8 cellular contexts compared by ENCODE assay signal in genomic region chr3:11096266-11097135, GRCh38. TPM values are rescaled to one million over a fixed set of nuclear protein-coding genes. Genes with fewer than 3 reads are reported as not detected.
DNase-seq lines count a peak whose midpoint lies in the region; ATAC-seq and TF ChIP-seq lines count a peak whose summit lies in the region.

No MANE protein-coding gene starts in this region.

- no peak for TF ChIP-seq POLR2A in esophagus squamous epithelium (IDR thresholded peaks at IDR 0.05)

- no peaks in the 10 kb centered on the region for H3K27me3 ChIP-seq in esophagus squamous epithelium

- peaks cover 24 to 43% (median 28%) of the 10 kb centered on the region in 3 donors for H3K4me1 ChIP-seq in esophagus squamous epithelium

- WGBS in esophagus squamous epithelium, 2 donors = 9 to 13% methylated on average over 6 to 14 of the region's 23 CpGs

- DNase-seq in GM03348 (ENCODE audit: low spot score) = peak; percentile 95
- peak; percentile 98 for DNase-seq in NCI-H226
- peak; percentile 11 for DNase-seq in activated T-cell treated with anti-CD3 and anti-CD28 coated beads for 1 hour (ENCODE audit: low read depth)
- no peak for DNase-seq in esophagus squamous epithelium (lab: John Stamatoyannopoulos, UW)
- DNase-seq in myocyte (ENCODE audit: low read depth) = peak; percentile 90
- peak; percentile 51 to 74 for DNase-seq in stimulated activated CD8-positive, alpha-beta memory T cell treated with anti-CD3 and anti-CD28 coated beads, Interleukin-7, amount 100 ng/mL, for 48 hours (ENCODE audit: extremely low read depth in 1 of 2, low read depth in 1 of 2)
- no peak for DNase-seq in GM10266 (ENCODE audit: extremely low spot score)

- H3K4me3 ChIP-seq in esophagus squamous epithelium = peak overlapping the region; percentile 10 to 56 (median 31)

- H3K9me3 ChIP-seq in esophagus squamous epithelium = no peaks in the 10 kb centered on the region

- H3K27ac ChIP-seq in esophagus squamous epithelium = peak overlapping the region; percentile 75 to 87 (median 79)

- intact Hi-C loops in esophagus squamous epithelium (cut with DNase I) = no loop called here

- TF ChIP-seq CTCF in esophagus squamous epithelium (IDR thresholded peaks at IDR 0.05) = no peak
- no peak for TF ChIP-seq CTCF in GM10266 (IDR thresholded peaks at IDR 0.05; ENCODE audit: control insufficient read depth, insufficient read depth, low read depth, missing control alignments)

- no peaks in the 10 kb centered on the region for H3K36me3 ChIP-seq in esophagus squamous epithelium

- no peak for ATAC-seq in GM18519 (IDR thresholded peaks at IDR 0.05; ENCODE audit: low FRiP score, unreplicated experiment)

RNA-seq across cellular contexts. Expression of gene HRH1, which starts 57.8 kb away (rescaled TPM):
- total RNA-seq in esophagus squamous epithelium = 1 to 10 TPM; 4.1 to 8.8 (median 4.4) TPM
- 2.7 and 3.6 TPM in 2 replicates for total RNA-seq in myocyte
- 1.2 TPM for polyA plus RNA-seq in myocyte (2012)

Comparison
In these comparisons a context has a peak if more than half of its experiments do, and no peak if none do; other contexts are left out.
1. DNase-seq: peak in GM03348 (single experiment), NCI-H226 (single experiment), activated T-cell treated with anti-CD3 and anti-CD28 coated beads for 1 hour (single experiment), myocyte (single experiment) and stimulated activated CD8-positive, alpha-beta memory T cell treated with anti-CD3 and anti-CD28 coated beads, Interleukin-7, amount 100 ng/mL, for 48 hours (2 of 2); none in esophagus squamous epithelium (single experiment) and GM10266 (single experiment).